8 cellular contexts compared by ENCODE assay signal in genomic region chr15:40470423-40471104, GRCh38. TPM values are rescaled to one million over a fixed set of nuclear protein-coding genes. Genes with fewer than 3 reads are reported as not detected.
DNase-seq lines count a peak whose midpoint lies in the region; ATAC-seq and TF ChIP-seq lines count a peak whose summit lies in the region.

Gene CHST14 (plus strand): TSS chr15:40470984. CDS start chr15:40471214, 230 bp downstream.

- H3K4me3 ChIP-seq in CD4-positive, CD25-positive, alpha-beta regulatory T cell (ENCODE audit: low read depth, low read length): peak within 1 kb of the TSS; percentile 72
- H3K4me3 ChIP-seq in HUES6 (ENCODE audit: low read depth, low read length) (peak within 1 kb of the TSS; percentile 69), adrenal gland (peak within 1 kb of the TSS in 3 of 4 donors; percentile 34 to 86 (median 85))

- TF ChIP-seq POLR2A in adrenal gland (IDR thresholded peaks at IDR 0.05): peak in 1 of 2 donors; percentile 27

- H3K9me3 Mint-ChIP-seq in CD4-positive, CD25-positive, alpha-beta regulatory T cell: no peaks in the 10 kb centered on the region

- peak within 1 kb of the TSS; percentile 90 to 96 (median 94) for H3K4me3 Mint-ChIP-seq in CD4-positive, CD25-positive, alpha-beta regulatory T cell

- H3K4me1 Mint-ChIP-seq in CD4-positive, CD25-positive, alpha-beta regulatory T cell: peaks cover 0 to 33% (median 15%) of the 10 kb centered on the region in 4 donors

- no peaks in the 10 kb centered on the region for H3K27me3 Mint-ChIP-seq in CD4-positive, CD25-positive, alpha-beta regulatory T cell

- peak within 1 kb of the TSS; percentile 88 to 94 (median 91) for H3K27ac Mint-ChIP-seq in CD4-positive, CD25-positive, alpha-beta regulatory T cell

- H3K36me3 Mint-ChIP-seq in CD4-positive, CD25-positive, alpha-beta regulatory T cell: peaks cover 4% of the 10 kb centered on the region

- TF ChIP-seq CTCF in adrenal gland (IDR thresholded peaks at IDR 0.05): no peak

- peaks cover 4% of the 10 kb centered on the region for H3K36me3 ChIP-seq in CD4-positive, CD25-positive, alpha-beta regulatory T cell (ENCODE audit: control insufficient read depth, insufficient read depth, low read length)
- H3K36me3 ChIP-seq in HUES6 (ENCODE audit: control insufficient read depth, insufficient read depth, low read length) (peaks cover 23% of the 10 kb centered on the region), adrenal gland (replicated peaks in 1 of 2) (peaks cover 0 to 14% of the 10 kb centered on the region in 2 donors)

- peak; percentile 71 to 79 for ATAC-seq in CD4-positive, CD25-positive, alpha-beta regulatory T cell (ENCODE audit: low read depth in 2 of 2)
- peak; percentile 70 for ATAC-seq in GM19324 (IDR thresholded peaks at IDR 0.05; ENCODE audit: low FRiP score, unreplicated experiment)
- ATAC-seq in left cardiac atrium: peak; percentile 89 to 94

- peak within 1 kb of the TSS; percentile 71 for H3K27ac ChIP-seq in CD4-positive, CD25-positive, alpha-beta regulatory T cell (ENCODE audit: insufficient read depth, low read length, poor library complexity, severe bottlenecking)
- peak within 1 kb of the TSS; percentile 12; the same call in 1 of the 2 replicates for H3K27ac ChIP-seq in HUES6 (ENCODE audit: low read depth, low read length)
- H3K27ac ChIP-seq in adrenal gland: peak within 1 kb of the TSS in 4 of 5 donors; percentile 55 to 97 (median 84)

- H3K4me1 ChIP-seq in CD4-positive, CD25-positive, alpha-beta regulatory T cell (ENCODE audit: control insufficient read depth, insufficient read depth, low read length, poor library complexity, severe bottlenecking): peaks cover 17% of the 10 kb centered on the region
- H3K4me1 ChIP-seq in HUES6 (ENCODE audit: control insufficient read depth, insufficient read depth, low read length) (peaks cover 22% of the 10 kb centered on the region), adrenal gland (replicated peaks in 1 of 2) (peaks cover 0 to 19% of the 10 kb centered on the region in 2 donors)

- DNase-seq in CD4-positive, CD25-positive, alpha-beta regulatory T cell: peak; percentile 55 to 63 (median 63)
- DNase-seq in T follicular helper cell (ENCODE audit: low read depth) (peak; percentile 37), adrenal gland (peak; percentile 52 to 74 (median 64)), left cardiac atrium (peak; percentile 69), posterior vena cava (ENCODE audit: low spot score) (peak; percentile 83), occipital lobe (lab: John Stamatoyannopoulos, UW) (no peak)

- H3K9ac ChIP-seq in HUES6 (ENCODE audit: low read length): peak within 1 kb of the TSS; percentile 81

- no peaks in the 10 kb centered on the region for H3K9me3 ChIP-seq in CD4-positive, CD25-positive, alpha-beta regulatory T cell (ENCODE audit: control insufficient read depth in 2 of 2, low read length in 2 of 2)
- H3K9me3 ChIP-seq in HUES6 (ENCODE audit: control insufficient read depth, insufficient read depth, low read depth, low read length): no peaks in the 10 kb centered on the region
- no peaks in the 10 kb centered on the region for H3K9me3 ChIP-seq in adrenal gland (replicated peaks in 1 of 3)

- H3K27me3 ChIP-seq in CD4-positive, CD25-positive, alpha-beta regulatory T cell (ENCODE audit: control insufficient read depth, insufficient read depth, low read length): no peaks in the 10 kb centered on the region
- peaks cover 6% of the 10 kb centered on the region; the same call in 1 of the 2 replicates for H3K27me3 ChIP-seq in HUES6 (ENCODE audit: control insufficient read depth, insufficient read depth, low read length)
- H3K27me3 ChIP-seq in adrenal gland: no peaks in the 10 kb centered on the region

- 1 to 18% (median 3%) methylated on average over 3 to 51 of the region's 52 CpGs for WGBS in adrenal gland, 4 donors

- intact Hi-C loops in adrenal gland (cut with DNase I) (no loop called here), left cardiac atrium (cut with DNase I) (no loop called here), posterior vena cava (cut with DNase I) (no loop called here)

RNA-seq across cellular contexts. Expression of gene CHST14, which starts in this region (rescaled TPM):
- total RNA-seq in CD4-positive, CD25-positive, alpha-beta regulatory T cell: 6.3 TPM
- 1 to 10 TPM; 1.1 to 2.0 (median 1.4) TPM for polyA plus RNA-seq in CD4-positive, CD25-positive, alpha-beta regulatory T cell
- total RNA-seq in adrenal gland (10 to 100 TPM in 5 of 8 donors, 1 to 10 TPM in 3; 7.9 to 20.6 (median 14.2) TPM), left cardiac atrium (10 to 100 TPM in 1 of 2 donors, 1 to 10 TPM in 1; 9.9 to 10.7 TPM), posterior vena cava (10 to 100 TPM; 11.8 to 15.8 TPM), occipital lobe (1.6 TPM)
- 10 to 100 TPM in 1 of 3 donors, 1 to 10 TPM in 2; 5.0 to 11.0 (median 6.7) TPM for polyA plus RNA-seq in adrenal gland

Comparison
In these comparisons a context has a peak if more than half of its experiments do, and no peak if none do; other contexts are left out.
1. H3K27ac ChIP-seq: peak in every context shown above with its lines; median percentile 84 in adrenal gland; 71 in CD4-positive, CD25-positive, alpha-beta regulatory T cell; 12 in HUES6.